Comparison of ENCODE assay signal across 1 cellular context in genomic region chr14:100554082-100554677, GRCh38.
TF ChIP-seq lines count a peak whose summit lies in the region.

No MANE protein-coding gene starts in this region.

TF ChIP-seq in H1, 55 proteins besides CTCF, POLR2A, EP300 and RAD21:
- no peak for TF ChIP-seq EGR1 (IDR thresholded peaks at IDR 0.05; ENCODE audit: borderline replicate concordance, low read depth, low read length)
- no peak for TF ChIP-seq PHF8 (conservative IDR thresholded peaks at IDR 0.05; ENCODE audit: low read depth, low read length)
- no peak for TF ChIP-seq TEAD4 (IDR thresholded peaks at IDR 0.05; ENCODE audit: low read depth, low read length)
- no peak for TF ChIP-seq KDM5A (IDR thresholded peaks at IDR 0.05; ENCODE audit: low read length)
- TF ChIP-seq NRF1 (IDR thresholded peaks at IDR 0.05; ENCODE audit: low read depth, low read length) = no peak
TF ChIP-seq in H1: peak in this region for 0.
